11 cellular contexts compared by ENCODE assay signal in genomic region chr2:150484006-150484405, GRCh38. TPM values are rescaled to one million over a fixed set of nuclear protein-coding genes. Genes with fewer than 3 reads are reported as not detected.
A peak's percentile ranks its signal among the peaks of the same experiment; 100 is the strongest.
DNase-seq lines count a peak whose midpoint lies in the region; ATAC-seq, FAIRE-seq and TF ChIP-seq lines count a peak whose summit lies in the region.
"Had no signal": no experiment of that assay in that cellular context is flagged by ENCODE, and none has a peak within 500 bp of the region (broad histone marks: within the 10 kb centered on the region; RNA-seq: fewer than 3 reads in every experiment).

No MANE protein-coding gene starts in this region.

- H3K9ac ChIP-seq in HUES64 (ENCODE audit: low read depth, low read length) = no peak overlapping the region; the same call in 1 of the 2 replicates

- intact Hi-C loops in pancreas (cut with DNase I) = loop anchor here in 1 of 3 donors (10.0 kb wide), 1 partner anchor 679 kb away; no protein-coding TSS in a partner anchor

- H3K27ac Mint-ChIP-seq in brain = peak overlapping the region; percentile 95 to 99 (median 97)
- no peak overlapping the region for H3K27ac Mint-ChIP-seq in stimulated activated naive B cell treated with anti-CD40 and anti-IgM and Interleukin-4, amounts not matched to agents 10 μg/mL and 1 μg/mL and 100 μg/mL, for 72 hours

- H3K4me1 ChIP-seq in HUES64 (ENCODE audit: insufficient read depth, low read length) (peaks cover 49% of the 10 kb centered on the region), thoracic aorta (ENCODE audit: control insufficient read depth in 1 of 2, low read depth in 2 of 2) (peaks cover 28 to 59% of the 10 kb centered on the region in 2 donors), pancreas (peaks cover 0 to 7% (median 0%) of the 10 kb centered on the region in 3 donors)

- H3K36me3 ChIP-seq in HUES64 (ENCODE audit: insufficient read depth, low read length) (peaks cover 43% of the 10 kb centered on the region), thoracic aorta (no peaks in the 10 kb centered on the region), pancreas (no peaks in the 10 kb centered on the region)

- FAIRE-seq in pancreas (lab: Jason Lieb, UNC) = no peak

- H3K27me3 Mint-ChIP-seq in brain = peaks cover 30% of the 10 kb centered on the region
- H3K27me3 Mint-ChIP-seq in stimulated activated naive B cell treated with anti-CD40 and anti-IgM and Interleukin-4, amounts not matched to agents 10 μg/mL and 1 μg/mL and 100 μg/mL, for 72 hours = peaks cover 42 to 49% of the 10 kb centered on the region in 2 donors

- TF ChIP-seq CTCF in brain (conservative IDR thresholded peaks at IDR 0.05) = no peak
- no peak for TF ChIP-seq CTCF in thoracic aorta (IDR thresholded peaks at IDR 0.05)
- TF ChIP-seq CTCF in pancreas (IDR thresholded peaks at IDR 0.05) = no peak

- H3K9me3 Mint-ChIP-seq in brain = peaks cover 0 to 7% (median 0%) of the 10 kb centered on the region in 5 experiments
- no peaks in the 10 kb centered on the region for H3K9me3 Mint-ChIP-seq in stimulated activated naive B cell treated with anti-CD40 and anti-IgM and Interleukin-4, amounts not matched to agents 10 μg/mL and 1 μg/mL and 100 μg/mL, for 72 hours

- no peaks in the 10 kb centered on the region; the same call in 1 of the 2 replicates for H3K27me3 ChIP-seq in HUES64 (ENCODE audit: insufficient read depth, low read length)
- no peaks in the 10 kb centered on the region for H3K27me3 ChIP-seq in thoracic aorta (replicated peaks; ENCODE audit: insufficient read depth)
- no peaks in the 10 kb centered on the region for H3K27me3 ChIP-seq in pancreas

- H3K4me3 ChIP-seq in HUES64 (ENCODE audit: low read length) (peak overlapping the region; percentile 94), thoracic aorta (peak overlapping the region; percentile 86), pancreas (peak overlapping the region in 1 of 4 donors; percentile 75)

- DNase-seq in kidney tubule cell (ENCODE audit: low spot score) (peak; percentile 68), thoracic aorta (ENCODE audit: low spot score) (no peak), DMS114 treated with DMSO at 0.1 percent for 48 hours (lab: John Stamatoyannopoulos, UW; ENCODE audit: unreplicated experiment) (no peak), pancreas (no peak)
- no peak for DNase-seq in stimulated activated naive B cell treated with anti-CD40 and anti-IgM and Interleukin-4, amounts not matched to agents 10 μg/mL and 1 μg/mL and 100 μg/mL, for 72 hours
- DNase-seq: foreskin melanocyte, NCI-H187 treated with DMSO at 0.1 percent for 48 hours, retina, SW 1271 had no signal

- H3K9me3 ChIP-seq in HUES64 (ENCODE audit: insufficient read depth, low read depth, low read length) (no peaks in the 10 kb centered on the region), thoracic aorta (no peaks in the 10 kb centered on the region), pancreas (no peaks in the 10 kb centered on the region)

- no peak for ATAC-seq in thoracic aorta (ENCODE audit: insufficient number of reproducible peaks, low FRiP score, low read depth)
- ATAC-seq in pancreas = no peak
- no peak for ATAC-seq in stimulated activated naive B cell treated with anti-CD40 and anti-IgM and Interleukin-4, amounts not matched to agents 10 μg/mL and 1 μg/mL and 100 μg/mL, for 72 hours (replicated peaks)

- peaks cover 59% of the 10 kb centered on the region for H3K4me1 Mint-ChIP-seq in brain
- peaks cover 15 to 23% of the 10 kb centered on the region in 2 donors for H3K4me1 Mint-ChIP-seq in stimulated activated naive B cell treated with anti-CD40 and anti-IgM and Interleukin-4, amounts not matched to agents 10 μg/mL and 1 μg/mL and 100 μg/mL, for 72 hours

- 80% methylated on average over 3 of the region's 3 CpGs for WGBS in HUES64
- WGBS in pancreas, 2 donors = 26 to 37% methylated on average over 3 of the region's 3 CpGs

- peak overlapping the region; percentile 95 to 98 (median 98) for H3K4me3 Mint-ChIP-seq in brain
- H3K4me3 Mint-ChIP-seq in stimulated activated naive B cell treated with anti-CD40 and anti-IgM and Interleukin-4, amounts not matched to agents 10 μg/mL and 1 μg/mL and 100 μg/mL, for 72 hours = no peak overlapping the region

- H3K27ac ChIP-seq in HUES64 (ENCODE audit: low read depth, low read length) = no peak overlapping the region
- peak overlapping the region; percentile 99 for H3K27ac ChIP-seq in thoracic aorta
- no peak overlapping the region for H3K27ac ChIP-seq in pancreas

- peaks cover 74% of the 10 kb centered on the region for H3K36me3 Mint-ChIP-seq in brain
- peaks cover 0 to 3% of the 10 kb centered on the region in 2 donors for H3K36me3 Mint-ChIP-seq in stimulated activated naive B cell treated with anti-CD40 and anti-IgM and Interleukin-4, amounts not matched to agents 10 μg/mL and 1 μg/mL and 100 μg/mL, for 72 hours

RNA-seq across cellular contexts. Expression of gene RND3, which starts 3.5 kb away (rescaled TPM):
- polyA plus RNA-seq in HUES64 (2013, experiment 1 of 2) = 26.2 TPM
- polyA plus RNA-seq in HUES64 (2013, experiment 2 of 2) = 33.6 TPM
- polyA plus RNA-seq in brain (ENCODE audit: insufficient read depth, low read depth, low replicate concordance) = 1.5 TPM
- total RNA-seq in thoracic aorta = 100 to 1,000 TPM in 1 of 2 donors, 10 to 100 TPM in 1; 27.9 to 119 TPM
- 1 to 10 TPM; 3.9 to 9.8 (median 5.1) TPM for total RNA-seq in pancreas
- polyA plus RNA-seq in pancreas = 1 to 10 TPM; 4.5 to 4.8 TPM

Comparison
In these comparisons a context has a peak if more than half of its experiments do, and no peak if none do; other contexts are left out.
1. H3K27ac ChIP-seq: peak in thoracic aorta (2 of 2); none in HUES64 (single experiment) and pancreas (0 of 4).
2. H3K4me3 Mint-ChIP-seq: peak in brain (5 of 5); none in stimulated activated naive B cell treated with anti-CD40 and anti-IgM and Interleukin-4, amounts not matched to agents 10 μg/mL and 1 μg/mL and 100 μg/mL, for 72 hours (0 of 2).